Comparison of ENCODE assay signal across 17 cellular contexts in the genomic region with DNA sequence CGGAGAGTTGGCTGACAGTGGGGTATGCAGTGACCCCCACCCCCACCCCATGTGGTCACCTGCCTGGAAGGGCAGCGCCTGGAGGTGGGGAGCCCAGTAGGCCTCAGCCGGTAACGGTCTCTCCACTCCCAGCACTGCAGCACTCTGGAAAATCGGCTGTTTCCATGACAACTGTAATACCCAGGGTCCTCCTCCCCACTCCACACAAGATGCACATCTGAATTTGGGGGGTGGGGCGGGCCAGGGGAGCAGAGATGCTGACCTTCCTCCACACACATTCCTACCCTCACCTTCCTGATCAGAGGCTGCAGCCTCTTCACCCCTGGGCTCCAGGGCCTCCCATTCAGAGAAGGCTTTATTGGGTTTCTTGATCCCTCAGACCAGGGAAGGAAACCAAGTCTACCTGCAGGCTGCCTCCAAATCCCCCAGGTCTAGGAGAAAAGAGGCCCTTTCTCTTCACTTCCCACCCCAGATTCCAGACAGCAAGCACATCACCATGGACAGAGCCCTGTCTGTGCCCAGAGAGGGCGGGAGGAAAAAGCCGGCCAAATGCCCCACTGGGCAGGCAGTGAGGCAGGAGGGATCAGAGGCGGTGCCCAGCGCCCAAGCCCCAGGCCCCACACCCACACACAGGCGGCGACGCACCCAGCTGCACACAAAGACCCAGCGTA. TPM values are rescaled to one million over a fixed set of nuclear protein-coding genes. Genes with fewer than 3 reads are reported as not detected.
DNase-seq lines count a peak whose midpoint lies in the region; ATAC-seq and TF ChIP-seq lines count a peak whose summit lies in the region.
"Had no signal": no experiment of that assay in that cellular context is flagged by ENCODE, and none has a peak within 500 bp of the region (broad histone marks: within the 10 kb centered on the region; RNA-seq: fewer than 3 reads in every experiment).

No MANE protein-coding gene starts in this region.

- ATAC-seq in GM23338: peak; percentile 65
- ATAC-seq in WTC11: peak; percentile 33
- no peak for ATAC-seq in upper lobe of right lung
- ATAC-seq: stimulated activated effector memory CD8-positive, alpha-beta T cell treated with anti-CD3 and anti-CD28 coated beads, Interleukin-12 subunit alpha, Interleukin-12 subunit beta, amount 100 ng/mL, for 72 hours had no signal

- peaks cover 2% of the 10 kb centered on the region for H3K9me3 ChIP-seq in iPS-18c (ENCODE audit: control insufficient read depth, insufficient read depth, low read length)
- H3K9me3 ChIP-seq in upper lobe of right lung: no peaks in the 10 kb centered on the region
- H3K9me3 ChIP-seq: prostate gland had no signal

- H3K36me3 ChIP-seq in GM23338 (ENCODE audit: insufficient read depth) (no peaks in the 10 kb centered on the region), rectal smooth muscle tissue (ENCODE audit: control insufficient read depth, insufficient read depth, low read length) (no peaks in the 10 kb centered on the region), upper lobe of right lung (no peaks in the 10 kb centered on the region)
- H3K36me3 ChIP-seq: prostate gland had no signal

- H3K4me3 Mint-ChIP-seq in GM23338 (peak overlapping the region; percentile 74), WTC11 (peak overlapping the region; percentile 72)
- H3K4me3 Mint-ChIP-seq: activated CD4-positive, alpha-beta T cell treated with anti-CD3 and anti-CD28 coated beads, Interleukin-2, amount 10 ng/mL, durations not matched to agents 7 days and 5 days; stimulated activated effector memory CD8-positive, alpha-beta T cell treated with anti-CD3 and anti-CD28 coated beads, Interleukin-12 subunit alpha, Interleukin-12 subunit beta, amount 100 ng/mL, for 72 hours had no signal

- DNase-seq in GM23338 (ENCODE audit: low spot score) (no peak), WTC11 (ENCODE audit: low spot score) (no peak), islet precursor cell (no peak), posterior vena cava (ENCODE audit: low spot score) (no peak), GDM1 (lab: John Stamatoyannopoulos, UW) (no peak), upper lobe of right lung (no peak)
- DNase-seq: activated CD4-positive, alpha-beta T cell treated with anti-CD3 and anti-CD28 coated beads, Interleukin-2, amount 10 ng/mL, durations not matched to agents 7 days and 5 days; central memory CD4-positive, alpha-beta T cell; NCI-H2081 treated with DMSO at 0.1 percent for 48 hours had no signal

- H3K27me3 ChIP-seq in GM23338 (ENCODE audit: insufficient read depth): peaks cover 55% of the 10 kb centered on the region
- H3K27me3 ChIP-seq in rectal smooth muscle tissue (ENCODE audit: control insufficient read depth, insufficient read depth, low read length): peaks cover 9% of the 10 kb centered on the region
- H3K27me3 ChIP-seq in upper lobe of right lung: peaks cover 69% of the 10 kb centered on the region

- H3K79me2 ChIP-seq in GM23338 (replicated peaks; ENCODE audit: insufficient read depth): no peaks in the 10 kb centered on the region

- H3K27ac Mint-ChIP-seq in GM23338: no peak overlapping the region
- no peak overlapping the region for H3K27ac Mint-ChIP-seq in WTC11
- H3K27ac Mint-ChIP-seq: activated CD4-positive, alpha-beta T cell treated with anti-CD3 and anti-CD28 coated beads, Interleukin-2, amount 10 ng/mL, durations not matched to agents 7 days and 5 days; stimulated activated effector memory CD8-positive, alpha-beta T cell treated with anti-CD3 and anti-CD28 coated beads, Interleukin-12 subunit alpha, Interleukin-12 subunit beta, amount 100 ng/mL, for 72 hours had no signal

- POLR2A ChIA-PET in WTC11 (lab: Charles Lee): no interaction called here

- H3K4me1 ChIP-seq in GM23338 (ENCODE audit: insufficient read depth) (peaks cover 10% of the 10 kb centered on the region; the same call in 1 of the 2 replicates), rectal smooth muscle tissue (ENCODE audit: control insufficient read depth, insufficient read depth, low read length) (no peaks in the 10 kb centered on the region), upper lobe of right lung (no peaks in the 10 kb centered on the region)
- H3K4me1 ChIP-seq: prostate gland had no signal

- H3K9me2 ChIP-seq in GM23338 (ENCODE audit: insufficient read depth): no peaks in the 10 kb centered on the region

- intact Hi-C loops in posterior vena cava (cut with DNase I): no loop called here
- intact Hi-C loops in upper lobe of right lung (cut with DNase I): no loop called here

- peaks cover 17% of the 10 kb centered on the region for H3K27me3 Mint-ChIP-seq in GM23338 (ENCODE audit: insufficient read depth, low read depth, poor library complexity)
- H3K27me3 Mint-ChIP-seq in WTC11 (ENCODE audit: low read depth): peaks cover 49% of the 10 kb centered on the region
- H3K27me3 Mint-ChIP-seq: activated CD4-positive, alpha-beta T cell treated with anti-CD3 and anti-CD28 coated beads, Interleukin-2, amount 10 ng/mL, durations not matched to agents 7 days and 5 days had no signal

- TF ChIP-seq CTCF in GM23338 (conservative IDR thresholded peaks at IDR 0.05; ENCODE audit: low read depth in 2 of 2) (no peak), WTC11 (IDR thresholded peaks at IDR 0.05) (no peak), upper lobe of right lung (IDR thresholded peaks at IDR 0.05) (no peak)

- H4K20me1 ChIP-seq in GM23338 (replicated peaks; ENCODE audit: insufficient read depth): no peaks in the 10 kb centered on the region

- no peak overlapping the region for H3K27ac ChIP-seq in GM23338 (ENCODE audit: low read depth)
- H3K27ac ChIP-seq in rectal smooth muscle tissue (ENCODE audit: low read depth, low read length): peak overlapping the region; percentile 78
- no peak overlapping the region for H3K27ac ChIP-seq in upper lobe of right lung
- H3K27ac ChIP-seq: prostate gland had no signal

- H3F3A ChIP-seq in GM23338 (replicated peaks; ENCODE audit: low read depth): no peaks in the 10 kb centered on the region

- CTCF ChIA-PET in WTC11 (lab: Charles Lee): interaction anchor here (1.2 to 2.4 kb wide), 7 partner anchors 7 to 320 kb away, joined by 3 to 23 read pairs (median 8); a partner anchor contains a TSS

- peak overlapping the region; percentile 92 for H2AFZ ChIP-seq in GM23338

- H3K36me3 Mint-ChIP-seq in GM23338 (ENCODE audit: low read depth) (no peaks in the 10 kb centered on the region; the same call in 2 of the 3 replicates), WTC11 (no peaks in the 10 kb centered on the region)
- H3K36me3 Mint-ChIP-seq: stimulated activated effector memory CD8-positive, alpha-beta T cell treated with anti-CD3 and anti-CD28 coated beads, Interleukin-12 subunit alpha, Interleukin-12 subunit beta, amount 100 ng/mL, for 72 hours had no signal

- H3K4me3 ChIP-seq in GM23338 (peak overlapping the region; percentile 82), iPS-18c (ENCODE audit: insufficient read depth, low read depth, low read length) (peak overlapping the region; percentile 47), rectal smooth muscle tissue (ENCODE audit: low read length) (peak overlapping the region; percentile 56), upper lobe of right lung (no peak overlapping the region)

- H3K9ac ChIP-seq in rectal smooth muscle tissue (ENCODE audit: low read length): no peak overlapping the region

- H3K9me3 Mint-ChIP-seq in GM23338 (no peaks in the 10 kb centered on the region; the same call in 2 of the 3 replicates), WTC11 (no peaks in the 10 kb centered on the region)
- H3K9me3 Mint-ChIP-seq: activated CD4-positive, alpha-beta T cell treated with anti-CD3 and anti-CD28 coated beads, Interleukin-2, amount 10 ng/mL, durations not matched to agents 7 days and 5 days; stimulated activated effector memory CD8-positive, alpha-beta T cell treated with anti-CD3 and anti-CD28 coated beads, Interleukin-12 subunit alpha, Interleukin-12 subunit beta, amount 100 ng/mL, for 72 hours had no signal

- peaks cover 21% of the 10 kb centered on the region for H3K4me1 Mint-ChIP-seq in GM23338
- peaks cover 8% of the 10 kb centered on the region for H3K4me1 Mint-ChIP-seq in WTC11

- peak overlapping the region; percentile 94 for H3K4me2 ChIP-seq in GM23338

TF ChIP-seq in GM23338, 12 proteins besides CTCF, POLR2A, EP300 and RAD21 (continues in another document):
- no peak for TF ChIP-seq JUNB (IDR thresholded peaks at IDR 0.05; ENCODE audit: unreplicated experiment)

TF ChIP-seq in WTC11, 78 proteins besides CTCF, POLR2A, EP300 and RAD21 (continues in another document):
- TF ChIP-seq, protein P1, sequence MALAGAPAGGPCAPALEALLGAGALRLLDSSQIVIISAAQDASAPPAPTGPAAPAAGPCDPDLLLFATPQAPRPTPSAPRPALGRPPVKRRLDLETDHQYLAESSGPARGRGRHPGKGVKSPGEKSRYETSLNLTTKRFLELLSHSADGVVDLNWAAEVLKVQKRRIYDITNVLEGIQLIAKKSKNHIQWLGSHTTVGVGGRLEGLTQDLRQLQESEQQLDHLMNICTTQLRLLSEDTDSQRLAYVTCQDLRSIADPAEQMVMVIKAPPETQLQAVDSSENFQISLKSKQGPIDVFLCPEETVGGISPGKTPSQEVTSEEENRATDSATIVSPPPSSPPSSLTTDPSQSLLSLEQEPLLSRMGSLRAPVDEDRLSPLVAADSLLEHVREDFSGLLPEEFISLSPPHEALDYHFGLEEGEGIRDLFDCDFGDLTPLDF (CRISPR knock-in tag; IDR thresholded peaks at IDR 0.05): no peak
- no peak for TF ChIP-seq ZNF423 (CRISPR knock-in tag; IDR thresholded peaks at IDR 0.05)

RNA-seq across cellular contexts. Expression of a gene that starts 46.5 kb away (rescaled TPM):
- not detected in 2 replicates for total RNA-seq in GM23338 (2014; rRNA removed; shearing (Covaris generic))
- polyA plus RNA-seq in GM23338 (2016; fragmentation: Nextera tagmentation; extraction: Ambion mirVana): not detected in 2 replicates
- total RNA-seq in WTC11 (2021) (not detected in 3 replicates), posterior vena cava (not detected), upper lobe of right lung (not detected)
- total RNA-seq: activated CD4-positive, alpha-beta T cell treated with anti-CD3 and anti-CD28 coated beads, Interleukin-2, amount 10 ng/mL, durations not matched to agents 7 days and 5 days; fibroblast of lung; kidney epithelial cell; prostate gland; T-helper 1 cell treated with Interleukin-12 subunit alpha and Interleukin-12 subunit beta and Interleukin-4 antibody, amounts not matched to agents 30 ng/mL and 1 ng/mL, for 36 hours had no signal
- polyA plus RNA-seq: BJ, fibroblast of lung had no signal
